Comparison of ENCODE assay signal across 9 cellular contexts in the genomic region with DNA sequence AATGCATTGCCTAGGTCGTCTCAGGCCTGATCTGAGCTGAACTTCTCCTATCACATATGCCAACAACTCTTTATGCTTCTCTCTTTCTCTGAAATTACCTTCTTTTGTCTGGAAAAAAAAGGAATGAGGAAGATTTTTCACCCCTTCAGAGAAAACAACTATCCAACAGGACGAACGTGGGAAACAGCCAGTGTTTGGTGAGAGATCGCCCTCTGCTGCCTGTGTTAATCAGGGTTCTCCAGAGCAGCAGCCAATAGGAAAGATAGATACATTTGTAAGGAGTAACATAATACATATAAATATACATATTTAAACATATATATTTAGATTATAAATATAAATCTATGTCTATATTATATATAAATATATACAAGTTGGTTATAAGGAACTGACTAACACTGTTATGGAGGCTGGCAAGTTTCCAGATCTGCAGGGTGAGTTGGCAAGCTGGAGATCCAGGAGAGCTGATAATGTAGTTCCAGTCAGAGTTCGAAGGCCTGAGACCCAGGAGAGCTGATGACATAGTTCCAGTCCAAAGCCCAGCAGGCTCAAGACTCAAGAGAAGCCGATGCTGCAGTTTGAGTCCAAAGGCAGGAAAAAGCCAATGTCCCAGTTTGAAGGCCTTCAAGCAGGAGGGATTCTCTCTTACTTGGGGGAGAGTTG. TPM values are rescaled to one million over a fixed set of nuclear protein-coding genes. Genes with fewer than 3 reads are reported as not detected.
DNase-seq lines count a peak whose midpoint lies in the region; ATAC-seq and TF ChIP-seq lines count a peak whose summit lies in the region.
"Had no signal": no experiment of that assay in that cellular context is flagged by ENCODE, and none has a peak within 500 bp of the region (broad histone marks: within the 10 kb centered on the region; RNA-seq: fewer than 3 reads in every experiment).

No MANE protein-coding gene starts in this region.

- H3K36me3 ChIP-seq in adrenal gland (replicated peaks in 1 of 2) (no peaks in the 10 kb centered on the region), ascending aorta (no peaks in the 10 kb centered on the region)
- H3K36me3 ChIP-seq: neutrophil had no signal

- H3K9me3 ChIP-seq in adrenal gland (replicated peaks in 1 of 3) (no peaks in the 10 kb centered on the region), ascending aorta (no peaks in the 10 kb centered on the region)
- H3K9me3 ChIP-seq: neutrophil had no signal

- WGBS in adrenal gland, 4 donors = 25 to 34% (median 31%) methylated on average over 5 to 6 of the region's 6 CpGs

- ATAC-seq in HG03469 (IDR thresholded peaks at IDR 0.05; ENCODE audit: unreplicated experiment) = no peak
- ATAC-seq in HG02840 (IDR thresholded peaks at IDR 0.05; ENCODE audit: low FRiP score, unreplicated experiment) = no peak

- no peaks in the 10 kb centered on the region for H3K27me3 ChIP-seq in adrenal gland
- H3K27me3 ChIP-seq in ascending aorta = no peaks in the 10 kb centered on the region

- H3K4me3 ChIP-seq in adrenal gland (no peak overlapping the region), ascending aorta (no peak overlapping the region)

- no peak for TF ChIP-seq POLR2A in adrenal gland (IDR thresholded peaks at IDR 0.05)

- H3K27ac ChIP-seq in adrenal gland (no peak overlapping the region), ascending aorta (no peak overlapping the region)
- H3K27ac ChIP-seq: neutrophil had no signal

- peak; percentile 31 for DNase-seq in EL
- peak; percentile 6 for DNase-seq in LoVo (ENCODE audit: low spot score)
- DNase-seq in adrenal gland = peak in 3 of 7 donors; percentile 28 to 72 (median 37)
- peak; percentile 65 for DNase-seq in left kidney (ENCODE audit: low read depth, low spot score)
- DNase-seq in UCSD-AML1 (lab: John Stamatoyannopoulos, UW; ENCODE audit: unreplicated experiment) = no peak
- no peak for DNase-seq in ascending aorta (ENCODE audit: low spot score in 2 of 2)

- TF ChIP-seq CTCF in adrenal gland (IDR thresholded peaks at IDR 0.05) = peak in 4 of 6 experiments; percentile 13 to 40 (median 30)
- TF ChIP-seq CTCF in ascending aorta (IDR thresholded peaks at IDR 0.05) = no peak

- intact Hi-C loops in adrenal gland (cut with DNase I) = no loop called here
- intact Hi-C loops in ascending aorta (cut with DNase I) = no loop called here

- no peaks in the 10 kb centered on the region for H3K4me1 ChIP-seq in adrenal gland (replicated peaks in 1 of 2)
- H3K4me1 ChIP-seq in ascending aorta = no peaks in the 10 kb centered on the region

RNA-seq across cellular contexts. Expression of gene CETN2, which starts 13.3 kb away (rescaled TPM):
- total RNA-seq in adrenal gland = 10 to 100 TPM; 26.8 to 46.2 (median 33.9) TPM
- 100 to 1,000 TPM in 1 of 3 donors, 10 to 100 TPM in 2; 33.2 to 170 (median 56.2) TPM for polyA plus RNA-seq in adrenal gland
- 7.8 TPM for total RNA-seq in ascending aorta

RNA-seq across cellular contexts. Expression of gene NSDHL, which starts 13.7 kb away (rescaled TPM):
- 100 to 1,000 TPM in 1 of 8 donors, 10 to 100 TPM in 7; 12.9 to 215 (median 23.1) TPM for total RNA-seq in adrenal gland
- 100 to 1,000 TPM in 1 of 3 donors, 10 to 100 TPM in 1, 1 to 10 TPM in 1; 7.1 to 228 (median 21.8) TPM for polyA plus RNA-seq in adrenal gland
- 8.8 TPM for total RNA-seq in ascending aorta

RNA-seq across cellular contexts. Expression of gene MAGEA6, which starts 47.7 kb away (rescaled TPM):
- under 1 TPM in 1 of 8 donors, not detected in 7; 0.31 TPM for total RNA-seq in adrenal gland
- polyA plus RNA-seq in adrenal gland = not detected
- not detected for total RNA-seq in ascending aorta

RNA-seq across cellular contexts. Expression of gene CSAG3, which starts 58.2 kb away (rescaled TPM):
- total RNA-seq in adrenal gland = not detected
- polyA plus RNA-seq in adrenal gland = not detected
- not detected for total RNA-seq in ascending aorta

Comparison
In these comparisons a context has a peak if more than half of its experiments do, and no peak if none do; other contexts are left out.
1. DNase-seq: peak in EL (single experiment), LoVo (single experiment) and left kidney (single experiment); none in UCSD-AML1 (single experiment) and ascending aorta (0 of 2).
2. CTCF ChIP-seq: peak in adrenal gland (4 of 6); none in ascending aorta (0 of 3).